1 cellular context compared by ENCODE assay signal in genomic region chr11:65290448-65291165, GRCh38.
TF ChIP-seq lines count a peak whose summit lies in the region.

No MANE protein-coding gene starts in this region.

TF ChIP-seq in endothelial cell of umbilical vein, 7 proteins besides CTCF, POLR2A, EP300 and RAD21:
- TF ChIP-seq POLR2AphosphoS5 (IDR thresholded peaks at IDR 0.05; ENCODE audit: insufficient read depth, low read depth, low read length) (peak; percentile 71), GATA2 (IDR thresholded peaks at IDR 0.05; ENCODE audit: insufficient read depth, insufficient read length, low read depth, low read length) (peak; percentile 62), MAX (IDR thresholded peaks at IDR 0.05; ENCODE audit: insufficient read depth, insufficient read length) (no peak)
